ENCODE assay signal across 8 cellular contexts in the genomic region with DNA sequence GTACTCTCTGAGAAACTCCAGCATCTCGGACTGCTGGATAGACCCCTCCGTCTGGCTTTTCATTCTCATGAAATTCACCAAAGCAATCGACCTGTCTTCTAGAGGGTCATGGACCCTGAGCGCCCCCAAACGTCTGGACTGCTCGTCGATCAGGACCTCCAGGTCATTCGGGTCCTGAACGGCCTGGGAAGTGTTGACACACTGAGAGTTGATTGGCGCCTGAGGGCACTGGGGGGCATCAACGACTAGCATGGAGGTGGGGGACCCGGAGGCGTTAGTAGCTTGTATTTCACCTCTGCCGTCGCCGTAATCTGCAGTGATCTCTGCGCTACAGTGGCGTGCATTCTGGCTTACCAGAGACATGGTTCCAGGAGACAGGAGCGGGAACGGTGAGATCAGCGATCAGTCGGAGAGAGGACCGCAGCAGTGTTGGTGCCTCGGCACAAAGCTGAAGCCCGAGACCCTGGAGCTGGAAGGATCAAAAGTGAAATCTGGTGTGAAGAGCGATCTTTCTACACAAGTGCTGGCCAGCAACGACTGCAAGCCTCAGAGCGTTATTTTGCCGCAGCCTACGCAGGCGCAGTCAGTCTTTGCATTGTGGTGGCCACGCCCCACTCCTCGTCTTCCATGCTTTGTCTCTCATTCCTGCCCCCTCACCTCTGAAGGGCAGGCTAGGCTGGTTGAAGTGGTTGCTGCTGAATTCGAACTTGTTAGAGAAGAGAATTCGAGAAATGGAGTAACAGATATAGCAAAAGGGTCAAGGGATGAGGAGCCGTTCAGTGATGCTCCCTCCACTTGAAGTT. TPM values are rescaled to one million over a fixed set of nuclear protein-coding genes. Genes with fewer than 3 reads are reported as not detected.
DNase-seq lines count a peak whose midpoint lies in the region; ATAC-seq and TF ChIP-seq lines count a peak whose summit lies in the region.

A gene with protein sequence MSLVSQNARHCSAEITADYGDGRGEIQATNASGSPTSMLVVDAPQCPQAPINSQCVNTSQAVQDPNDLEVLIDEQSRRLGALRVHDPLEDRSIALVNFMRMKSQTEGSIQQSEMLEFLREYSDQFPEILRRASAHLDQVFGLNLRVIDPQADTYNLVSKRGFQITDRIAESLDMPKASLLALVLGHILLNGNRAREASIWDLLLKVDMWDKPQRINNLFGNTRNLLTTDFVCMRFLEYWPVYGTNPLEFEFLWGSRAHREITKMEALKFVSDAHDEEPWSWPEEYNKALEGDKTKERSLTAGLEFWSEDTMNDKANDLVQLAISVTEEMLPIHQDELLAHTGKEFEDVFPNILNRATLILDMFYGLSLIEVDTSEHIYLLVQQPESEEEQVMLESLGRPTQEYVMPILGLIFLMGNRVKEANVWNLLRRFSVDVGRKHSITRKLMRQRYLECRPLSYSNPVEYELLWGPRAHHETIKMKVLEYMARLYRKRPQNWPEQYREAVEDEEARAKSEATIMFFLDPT (minus strand): TSS at position 566 of the 803 bp plus-strand sequence. CDS start 203 bp downstream, at position 363.

- ATAC-seq in stimulated activated effector memory CD8-positive, alpha-beta T cell treated with anti-CD3 and anti-CD28 coated beads, Interleukin-12 subunit alpha, Interleukin-12 subunit beta, amount 100 ng/mL, for 72 hours, result peak; percentile 37
- ATAC-seq in GM19455 (IDR thresholded peaks at IDR 0.05; ENCODE audit: unreplicated experiment), result no peak
- no peak for ATAC-seq in GM19395 (IDR thresholded peaks at IDR 0.05; ENCODE audit: unreplicated experiment)
- ATAC-seq in GM18517 (IDR thresholded peaks at IDR 0.05; ENCODE audit: unreplicated experiment), result no peak

- H3K36me3 Mint-ChIP-seq in activated naive CD4-positive, alpha-beta T cell treated with anti-CD3 and anti-CD28 coated beads for 36 hours (ENCODE audit: low read depth), result no peaks in the 10 kb centered on the region
- no peaks in the 10 kb centered on the region for H3K36me3 Mint-ChIP-seq in immature natural killer cell
- H3K36me3 Mint-ChIP-seq in stimulated activated effector memory CD8-positive, alpha-beta T cell treated with anti-CD3 and anti-CD28 coated beads, Interleukin-12 subunit alpha, Interleukin-12 subunit beta, amount 100 ng/mL, for 72 hours, result no peaks in the 10 kb centered on the region
- H3K36me3 Mint-ChIP-seq in osteocyte (ENCODE audit: unreplicated experiment), result no peaks in the 10 kb centered on the region

- CTCF ChIA-PET in activated naive CD4-positive, alpha-beta T cell treated with anti-CD3 and anti-CD28 coated beads for 36 hours (lab: Charles Lee), result no interaction called here

- H3K4me3 Mint-ChIP-seq in activated naive CD4-positive, alpha-beta T cell treated with anti-CD3 and anti-CD28 coated beads for 36 hours, result peak within 1 kb of the TSS; percentile 79
- H3K4me3 Mint-ChIP-seq in immature natural killer cell (peak within 1 kb of the TSS; percentile 51 to 80 (median 71)), osteocyte (ENCODE audit: unreplicated experiment) (no peak within 1 kb of the TSS)
- peak within 1 kb of the TSS; percentile 56 for H3K4me3 Mint-ChIP-seq in stimulated activated effector memory CD8-positive, alpha-beta T cell treated with anti-CD3 and anti-CD28 coated beads, Interleukin-12 subunit alpha, Interleukin-12 subunit beta, amount 100 ng/mL, for 72 hours

- TF ChIP-seq CTCF in osteocyte (IDR thresholded peaks at IDR 0.05), result no peak

- peaks cover 4% of the 10 kb centered on the region for H3K27me3 Mint-ChIP-seq in activated naive CD4-positive, alpha-beta T cell treated with anti-CD3 and anti-CD28 coated beads for 36 hours (ENCODE audit: low read depth)
- peaks cover 0 to 6% (median 4%) of the 10 kb centered on the region in 3 donors for H3K27me3 Mint-ChIP-seq in immature natural killer cell (ENCODE audit: low read depth in 3 of 3)
- H3K27me3 Mint-ChIP-seq in osteocyte (ENCODE audit: unreplicated experiment), result no peaks in the 10 kb centered on the region

- no peak within 1 kb of the TSS for H3K27ac Mint-ChIP-seq in activated naive CD4-positive, alpha-beta T cell treated with anti-CD3 and anti-CD28 coated beads for 36 hours
- H3K27ac Mint-ChIP-seq in immature natural killer cell (no peak within 1 kb of the TSS), osteocyte (ENCODE audit: unreplicated experiment) (no peak within 1 kb of the TSS)
- no peak within 1 kb of the TSS for H3K27ac Mint-ChIP-seq in stimulated activated effector memory CD8-positive, alpha-beta T cell treated with anti-CD3 and anti-CD28 coated beads, Interleukin-12 subunit alpha, Interleukin-12 subunit beta, amount 100 ng/mL, for 72 hours

- peaks cover 3% of the 10 kb centered on the region for H3K4me1 Mint-ChIP-seq in activated naive CD4-positive, alpha-beta T cell treated with anti-CD3 and anti-CD28 coated beads for 36 hours (ENCODE audit: low read depth)
- H3K4me1 Mint-ChIP-seq in immature natural killer cell (peaks cover 0 to 4% of the 10 kb centered on the region in 2 donors), osteocyte (ENCODE audit: unreplicated experiment) (no peaks in the 10 kb centered on the region)
- peaks cover 10% of the 10 kb centered on the region for H3K4me1 Mint-ChIP-seq in stimulated activated effector memory CD8-positive, alpha-beta T cell treated with anti-CD3 and anti-CD28 coated beads, Interleukin-12 subunit alpha, Interleukin-12 subunit beta, amount 100 ng/mL, for 72 hours

- DNase-seq in NCI-H2227 (lab: John Stamatoyannopoulos, UW; ENCODE audit: unreplicated experiment), result peak; percentile 32
- peak; percentile 47 for DNase-seq in activated naive CD4-positive, alpha-beta T cell treated with anti-CD3 and anti-CD28 coated beads for 36 hours
- DNase-seq in immature natural killer cell, result no peak
- no peak for DNase-seq in stimulated activated effector memory CD8-positive, alpha-beta T cell treated with anti-CD3 and anti-CD28 coated beads, Interleukin-12 subunit alpha, Interleukin-12 subunit beta, amount 100 ng/mL, for 72 hours (ENCODE audit: low spot score in 2 of 2)
- DNase-seq in osteocyte (ENCODE audit: extremely low spot score, unreplicated experiment), result no peak

- intact Hi-C loops in activated naive CD4-positive, alpha-beta T cell treated with anti-CD3 and anti-CD28 coated beads for 36 hours (cut with micrococcal nuclease), result no loop called here

- H3K9me3 Mint-ChIP-seq in activated naive CD4-positive, alpha-beta T cell treated with anti-CD3 and anti-CD28 coated beads for 36 hours, result no peaks in the 10 kb centered on the region
- H3K9me3 Mint-ChIP-seq in immature natural killer cell, result no peaks in the 10 kb centered on the region
- H3K9me3 Mint-ChIP-seq in stimulated activated effector memory CD8-positive, alpha-beta T cell treated with anti-CD3 and anti-CD28 coated beads, Interleukin-12 subunit alpha, Interleukin-12 subunit beta, amount 100 ng/mL, for 72 hours, result no peaks in the 10 kb centered on the region
- H3K9me3 Mint-ChIP-seq in osteocyte (ENCODE audit: unreplicated experiment), result peaks cover 61% of the 10 kb centered on the region

RNA-seq across cellular contexts. Expression of the gene that starts here (rescaled TPM):
- total RNA-seq in activated naive CD4-positive, alpha-beta T cell treated with anti-CD3 and anti-CD28 coated beads for 36 hours, result not detected
- not detected for polyA plus RNA-seq in immature natural killer cell
- total RNA-seq in osteocyte, result not detected in 2 replicates

Comparison
In these comparisons a context has a peak if more than half of its experiments do, and no peak if none do; other contexts are left out.
1. Peak in DNase-seq in activated naive CD4-positive, alpha-beta T cell treated with anti-CD3 and anti-CD28 coated beads for 36 hours; RNA of the gene not detected or under 1 TPM.